In genomic region chr2:241659150-241659739, GRCh38 we compare ENCODE assay signal across 8 cellular contexts. TPM values are rescaled to one million over a fixed set of nuclear protein-coding genes. Genes with fewer than 3 reads are reported as not detected.
DNase-seq lines count a peak whose midpoint lies in the region; TF ChIP-seq lines count a peak whose summit lies in the region.

No MANE protein-coding gene starts in this region.

- no peak overlapping the region for H2AFZ ChIP-seq in mammary epithelial cell (ENCODE audit: low read depth, low read length)

- no peak overlapping the region for H3K4me3 ChIP-seq in mammary epithelial cell (replicated peaks in 1 of 3; ENCODE audit: insufficient read depth in 1 of 3, low read depth in 2 of 3, low read length in 3 of 3)

- CTCF ChIA-PET in mammary epithelial cell (lab: Charles Lee; ENCODE audit: low non-redundant PET) = no interaction called here

- BruUV-seq in mammary epithelial cell (replicated peaks; lab: Mats Ljungman, UMichigan) = no TSS peak

- H3K36me3 ChIP-seq in mammary epithelial cell (ENCODE audit: insufficient read depth, low read length) = peaks cover 3% of the 10 kb centered on the region

- in situ Hi-C loops in Caki2 (cut with HindIII; ENCODE audit: low pct_unique_long_range_greater_than_20kb, low sequenced_read_pairs) = no loop called here
- in situ Hi-C loops in SK-MEL-5 (cut with HindIII; ENCODE audit: low pct_unique_long_range_greater_than_20kb, low sequenced_read_pairs) = no loop called here
- in situ Hi-C loops in mammary epithelial cell (cut with MboI; ENCODE audit: low sequenced_read_pairs in 2 of 2) = no loop called here

- H3K27ac ChIP-seq in mammary epithelial cell (ENCODE audit: insufficient read depth, low read depth, low read length) = no peak overlapping the region

- H3K9ac ChIP-seq in mammary epithelial cell (ENCODE audit: insufficient read depth, low read length) = no peak overlapping the region

- DNase-seq in Caki2 (ENCODE audit: low read depth) (peak; percentile 54), HuH-7 (ENCODE audit: low spot score) (peak; percentile 49), SK-MEL-5 (ENCODE audit: low read depth, low spot score) (peak; percentile 86), mammary epithelial cell (peak; percentile 44), kidney tubule cell (ENCODE audit: low spot score) (peak; percentile 64), germinal center (ENCODE audit: low spot score) (no peak), HuH-7.5 (ENCODE audit: low spot score) (no peak)
- peak in 2 of 3 experiments; percentile 22 to 29 for DNase-seq in stimulated activated CD4-positive, alpha-beta T cell treated with anti-CD3 and anti-CD28 coated beads, TNF-alpha, amount 100 ng/mL, for 24 hours (ENCODE audit: low read depth in 3 of 3)

- H3K27me3 ChIP-seq in mammary epithelial cell (ENCODE audit: insufficient read depth, low read length) = no peaks in the 10 kb centered on the region

- H3K79me2 ChIP-seq in mammary epithelial cell (ENCODE audit: insufficient read depth, low read length) = no peaks in the 10 kb centered on the region

- WGBS in mammary epithelial cell (ENCODE audit: low coverage, missing lambda C conversion rate) = 66% methylated on average over 26 of the region's 26 CpGs

- H4K20me1 ChIP-seq in mammary epithelial cell (ENCODE audit: insufficient read depth, low read length) = no peaks in the 10 kb centered on the region

- dilution Hi-C loops in mammary epithelial cell (cut with HindIII; ENCODE audit: low sequenced_read_pairs) = no loop called here

- no peaks in the 10 kb centered on the region for H3K4me1 ChIP-seq in mammary epithelial cell (ENCODE audit: insufficient read depth, low read length)

- no peaks in the 10 kb centered on the region for H3K9me3 ChIP-seq in mammary epithelial cell (replicated peaks; ENCODE audit: insufficient read depth, low read length)

- intact Hi-C loops in mammary epithelial cell (cut with micrococcal nuclease) = loop anchor here (1.0 to 2.0 kb wide), 2 partner anchors 580 to 808 kb away; no protein-coding TSS in a partner anchor

- H3K4me2 ChIP-seq in mammary epithelial cell (ENCODE audit: insufficient read depth, low read depth, low read length) = no peak overlapping the region

- TF ChIP-seq CTCF in mammary epithelial cell (conservative IDR thresholded peaks at IDR 0.05 in 1 of 2, IDR thresholded peaks at IDR 0.05 in 1 of 2; ENCODE audit: extremely low read depth in 1 of 2, insufficient read depth in 1 of 2, low read depth in 1 of 2, low read length in 2 of 2) = peak; percentile 53 to 64

RNA-seq across cellular contexts. Expression of gene ATG4B, which starts 21.8 kb away (rescaled TPM):
- total RNA-seq in Caki2 (2014; rRNA removed; shearing (Covaris generic); ENCODE audit: low replicate concordance) = 68.3 and 77.2 TPM in 2 replicates
- 24.1 and 30.3 TPM in 2 replicates for total RNA-seq in SK-MEL-5 (2014; rRNA removed; shearing (Covaris generic))
- polyA plus RNA-seq in SK-MEL-5 (2015; cell fraction: cytosol; rRNA removed) = 45.6 and 59.3 TPM in 2 replicates
- polyA plus RNA-seq in SK-MEL-5 (2015; cell fraction: nucleus; rRNA removed) = 301 and 337 TPM in 2 replicates
- total RNA-seq in mammary epithelial cell = 10 to 100 TPM; 70.3 to 81.0 TPM
- polyA plus RNA-seq in mammary epithelial cell = 97.2 TPM
- polyA minus RNA-seq in mammary epithelial cell = 75.8 TPM

RNA-seq across cellular contexts. Expression of gene THAP4, which starts 22.3 kb away (rescaled TPM):
- 74.7 and 87.0 TPM in 2 replicates for total RNA-seq in Caki2 (2014; rRNA removed; shearing (Covaris generic); ENCODE audit: low replicate concordance)
- total RNA-seq in SK-MEL-5 (2014; rRNA removed; shearing (Covaris generic)) = 35.2 and 39.6 TPM in 2 replicates
- 50.1 and 62.6 TPM in 2 replicates for polyA plus RNA-seq in SK-MEL-5 (2015; cell fraction: cytosol; rRNA removed)
- 15.3 and 20.8 TPM in 2 replicates for polyA plus RNA-seq in SK-MEL-5 (2015; cell fraction: nucleus; rRNA removed)
- total RNA-seq in mammary epithelial cell = 10 to 100 TPM; 35.8 to 61.1 TPM
- 47.5 TPM for polyA plus RNA-seq in mammary epithelial cell
- 28.6 TPM for polyA minus RNA-seq in mammary epithelial cell

RNA-seq across cellular contexts. Expression of gene DTYMK, which starts 27.4 kb away (rescaled TPM):
- total RNA-seq in Caki2 (2014; rRNA removed; shearing (Covaris generic); ENCODE audit: low replicate concordance) = 93.0 and 140 TPM in 2 replicates
- 55.3 and 60.8 TPM in 2 replicates for total RNA-seq in SK-MEL-5 (2014; rRNA removed; shearing (Covaris generic))
- polyA plus RNA-seq in SK-MEL-5 (2015; cell fraction: cytosol; rRNA removed) = 62.3 and 83.1 TPM in 2 replicates
- 46.8 and 62.9 TPM in 2 replicates for polyA plus RNA-seq in SK-MEL-5 (2015; cell fraction: nucleus; rRNA removed)
- 10 to 100 TPM; 10.5 to 49.3 TPM for total RNA-seq in mammary epithelial cell
- polyA plus RNA-seq in mammary epithelial cell = 52.8 TPM
- 23.0 TPM for polyA minus RNA-seq in mammary epithelial cell

RNA-seq across cellular contexts. Expression of gene ING5, which starts 42.6 kb away (rescaled TPM):
- total RNA-seq in Caki2 (2014; rRNA removed; shearing (Covaris generic); ENCODE audit: low replicate concordance) = 31.9 and 41.0 TPM in 2 replicates
- total RNA-seq in SK-MEL-5 (2014; rRNA removed; shearing (Covaris generic)) = 23.9 and 24.2 TPM in 2 replicates
- 28.3 and 29.3 TPM in 2 replicates for polyA plus RNA-seq in SK-MEL-5 (2015; cell fraction: cytosol; rRNA removed)
- polyA plus RNA-seq in SK-MEL-5 (2015; cell fraction: nucleus; rRNA removed) = 78.7 and 144 TPM in 2 replicates
- total RNA-seq in mammary epithelial cell = 10 to 100 TPM in 1 of 2 donors, 1 to 10 TPM in 1; 9.8 to 27.0 TPM
- polyA plus RNA-seq in mammary epithelial cell = 18.4 TPM
- 88.9 TPM for polyA minus RNA-seq in mammary epithelial cell

Comparison
In these comparisons a context has a peak if more than half of its experiments do, and no peak if none do; other contexts are left out.
1. DNase-seq: peak in Caki2 (single experiment), HuH-7 (single experiment), SK-MEL-5 (single experiment), mammary epithelial cell (single experiment), kidney tubule cell (single experiment) and stimulated activated CD4-positive, alpha-beta T cell treated with anti-CD3 and anti-CD28 coated beads, TNF-alpha, amount 100 ng/mL, for 24 hours (2 of 3); none in germinal center (single experiment) and HuH-7.5 (single experiment).